Comparison of ENCODE assay signal across 1 cellular context in the genomic region with DNA sequence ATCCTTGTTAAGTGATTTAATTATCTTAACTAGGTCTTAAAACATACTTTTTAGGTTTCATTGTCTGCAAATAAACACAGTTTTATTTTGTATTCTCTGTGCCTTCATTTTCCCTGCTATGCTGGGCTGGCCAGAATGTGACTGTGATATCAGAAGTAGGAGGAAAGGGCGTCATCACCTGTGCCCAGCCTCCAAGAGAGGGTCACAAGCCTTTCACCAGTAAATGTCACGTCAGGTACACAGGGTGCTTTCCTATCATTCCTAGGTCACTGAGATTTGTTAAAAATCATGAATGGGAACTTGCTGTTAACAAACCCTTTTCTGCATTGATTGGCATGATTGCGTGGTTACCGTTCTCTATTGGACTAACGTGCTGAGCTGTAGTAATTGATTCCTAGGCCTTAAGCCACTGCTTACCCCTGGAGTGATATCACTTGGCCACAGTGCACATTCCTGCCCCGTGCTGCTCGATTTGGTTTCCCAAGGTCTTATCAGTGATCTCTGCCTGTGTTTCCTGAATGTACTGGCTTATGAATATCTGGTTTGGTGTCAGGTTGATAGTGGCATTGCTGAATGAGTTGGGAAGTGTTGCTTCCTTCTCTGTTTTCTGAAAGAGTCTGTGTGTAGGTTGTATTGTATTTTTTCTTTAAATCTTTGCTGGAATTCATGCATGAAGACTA.
TF ChIP-seq lines count a peak whose summit lies in the region.

No MANE protein-coding gene starts in this region.

TF ChIP-seq in HepG2, 621 proteins besides CTCF, POLR2A, EP300 and RAD21:
- TF ChIP-seq TEAD3 (CRISPR knock-in tag; optimal IDR thresholded peaks at IDR 0.05; ENCODE audit: borderline replicate concordance): peak; percentile 32
